Comparison of ENCODE assay signal across 8 cellular contexts in the genomic region with DNA sequence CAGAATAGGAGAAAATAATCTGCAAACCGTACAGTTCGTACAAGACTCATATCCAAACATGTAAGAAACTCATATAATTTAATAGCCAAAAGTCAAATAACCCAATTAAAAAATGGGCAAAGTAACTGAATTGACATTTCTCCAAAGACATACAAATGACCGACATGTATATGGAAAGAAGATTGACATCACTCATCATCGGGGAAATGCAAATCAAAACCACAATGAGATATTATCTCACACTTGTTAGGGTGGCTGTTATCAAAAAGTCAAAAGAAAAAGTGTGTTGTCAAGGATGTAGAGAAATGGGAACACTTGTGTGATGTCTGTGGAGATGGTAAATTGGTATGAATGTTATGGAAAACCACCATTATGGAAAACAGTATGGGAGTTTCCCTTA.
"Had no signal": no experiment of that assay in that cellular context is flagged by ENCODE, and none has a peak within 500 bp of the region (broad histone marks: within the 10 kb centered on the region; RNA-seq: fewer than 3 reads in every experiment).

No MANE protein-coding gene starts in this region.

- H3K27me3 Mint-ChIP-seq: IgD-negative memory B cell had no signal

- FAIRE-seq: H1, H54, HepG2 had no signal

- H3K27ac Mint-ChIP-seq: IgD-negative memory B cell had no signal

- H3K4me3 Mint-ChIP-seq: GM23338, H9, IgD-negative memory B cell had no signal

- H3K4me1 Mint-ChIP-seq: IgD-negative memory B cell had no signal

- H2AFZ ChIP-seq: GM23338 had no signal

- H3K27ac ChIP-seq: HL-60 had no signal

- H3K9me3 Mint-ChIP-seq: GM23338, H9, IgD-negative memory B cell had no signal

- H3K4me3 ChIP-seq: GM23338 had no signal

- DNase-seq: H9, KG1 had no signal

- H3K36me3 Mint-ChIP-seq: IgD-negative memory B cell had no signal

- ATAC-seq: GM23338, HepG2 had no signal

- H3K4me2 ChIP-seq: GM23338 had no signal
